In genomic region chr3:124758851-124759635, GRCh38 we compare ENCODE assay signal across 19 cellular contexts. TPM values are rescaled to one million over a fixed set of nuclear protein-coding genes. Genes with fewer than 3 reads are reported as not detected.
A peak's percentile ranks its signal among the peaks of the same experiment; 100 is the strongest.
DNase-seq lines count a peak whose midpoint lies in the region; ATAC-seq, FAIRE-seq and TF ChIP-seq lines count a peak whose summit lies in the region.
"Had no signal": no experiment of that assay in that cellular context is flagged by ENCODE, and none has a peak within 500 bp of the region (broad histone marks: within the 10 kb centered on the region; RNA-seq: fewer than 3 reads in every experiment).

No MANE protein-coding gene starts in this region.

- dilution Hi-C loops in IMR-90 (cut with HindIII; ENCODE audit: low sequenced_read_pairs, unreplicated experiment), result loop anchor here (25.0 kb wide), 1 partner anchor 128 kb away; the partner anchor contains the start of gene ITGB5

- in situ Hi-C loops in IMR-90 (cut with MboI; ENCODE audit: low sequenced_read_pairs), result no loop called here
- in situ Hi-C loops in brain microvascular endothelial cell (cut with HindIII; ENCODE audit: low pct_ligation_motif_present, low sequenced_read_pairs), result loop anchor here (25.0 kb wide), 1 partner anchor 128 kb away; the partner anchor contains the start of gene ITGB5

- no peak overlapping the region for H4K8ac ChIP-seq in IMR-90 (ENCODE audit: low read depth in 2 of 2, low read length in 2 of 2)
- H4K8ac ChIP-seq in H1 (ENCODE audit: extremely low read depth, insufficient read depth, low read length), result no peak overlapping the region

- H3K56ac ChIP-seq in IMR-90 (ENCODE audit: extremely low read depth, insufficient read depth, low read length) (no peak overlapping the region), H1 (replicated peaks; ENCODE audit: insufficient read length, low read depth, low read length) (no peak overlapping the region)

- H2BK120ac ChIP-seq in IMR-90 (ENCODE audit: low read depth, low read length) (0 out of 2 replicates have a peak overlapping the region, but pooled peaks have one; percentile 18), H1 (replicated peaks; ENCODE audit: low read depth, low read length) (no peak overlapping the region)

- FAIRE-seq in H1 (lab: Jason Lieb, UNC), result no peak
- FAIRE-seq: G401.6 had no signal

- TF ChIP-seq POLR2A in IMR-90 (IDR thresholded peaks at IDR 0.05; ENCODE audit: low read depth, low read length) (no peak), H1 (IDR thresholded peaks at IDR 0.05; ENCODE audit: control extremely low read depth in 1 of 2, low read depth in 2 of 2, low read length in 2 of 2) (no peak)

- H3K4me2 ChIP-seq in IMR-90 (ENCODE audit: low read depth, low read length) (no peak overlapping the region), H1 (ENCODE audit: insufficient read depth in 1 of 2, low read depth in 2 of 2, low read length in 2 of 2) (no peak overlapping the region)
- H3K4me2 ChIP-seq: KMS-11 had no signal

- H3K9me3 Mint-ChIP-seq in activated CD4-positive, alpha-beta T cell treated with anti-CD3 and anti-CD28 coated beads for 36 hours (ENCODE audit: low read depth), result no peaks in the 10 kb centered on the region

- 0 out of 2 replicates have a peak, but pooled peaks cover 2% of the 10 kb centered on the region for H3K9me1 ChIP-seq in IMR-90 (ENCODE audit: insufficient read depth, low read length)

- H2BK15ac ChIP-seq in IMR-90 (ENCODE audit: low read depth, low read length) (no peak overlapping the region), H1 (ENCODE audit: low read length) (no peak overlapping the region)

- H2BK20ac ChIP-seq in IMR-90 (ENCODE audit: low read depth, low read length), result no peak overlapping the region; the same call in 1 of the 2 replicates
- H2BK20ac ChIP-seq in H1 (ENCODE audit: low read length), result peak overlapping the region; percentile 26; the same call in 1 of the 2 replicates

- H4K5ac ChIP-seq in IMR-90 (ENCODE audit: low read depth, low read length), result no peak overlapping the region
- no peak overlapping the region for H4K5ac ChIP-seq in H1 (ENCODE audit: insufficient read length, low read depth, low read length)

- no peak for TF ChIP-seq RAD21 in IMR-90 (IDR thresholded peaks at IDR 0.05; ENCODE audit: low read length)
- no peak for TF ChIP-seq RAD21 in H1 (IDR thresholded peaks at IDR 0.05 in 1 of 2, conservative IDR thresholded peaks at IDR 0.05 in 1 of 2; ENCODE audit: low read depth in 2 of 2, low read length in 2 of 2)

- WGBS in IMR-90 (ENCODE audit: extremely low coverage in 2 of 2, insufficient read length in 1 of 2), 2 experiments, result 100% methylated on average over 1 of the region's 5 CpGs; no CpG with 5 or more reads in 1 of the 2 experiments
- 79 to 100% methylated on average over 1 to 5 of the region's 5 CpGs for WGBS in H1 (ENCODE audit: extremely low coverage in 1 of 2, insufficient coverage in 1 of 2, insufficient read length in 1 of 2, insufficient replicate concordance in 2 of 2, low coverage in 1 of 2, low lambda C conversion rate in 2 of 2, missing lambda C conversion rate in 1 of 2), 2 experiments

- H3K18ac ChIP-seq in IMR-90 (ENCODE audit: low read depth, low read length) (no peak overlapping the region), H1 (ENCODE audit: extremely low read depth, low read length) (no peak overlapping the region)

- peak; percentile 33 for ATAC-seq in activated CD4-positive, alpha-beta T cell treated with anti-CD3 and anti-CD28 coated beads for 36 hours
- ATAC-seq in IMR-90 (ENCODE audit: low read depth) (no peak), HG03520 (IDR thresholded peaks at IDR 0.05; ENCODE audit: unreplicated experiment) (no peak)
- ATAC-seq in stimulated activated naive CD8-positive, alpha-beta T cell treated with anti-CD3 and anti-CD28 coated beads, Interleukin-15, Interleukin-2, amounts not matched to agents 100 U/mL and 50 U/mL, for 24 hours, result peak; percentile 66

- CTCF ChIA-PET in activated CD4-positive, alpha-beta T cell treated with anti-CD3 and anti-CD28 coated beads for 36 hours (lab: Charles Lee), result interaction anchor here (0.7 to 8.9 kb wide), 6 partner anchors 19 to 170 kb away, joined by 3 to 151 read pairs (median 6); no protein-coding TSS in a partner anchor
- CTCF ChIA-PET in IMR-90 (lab: Yijun Ruan, JAX), result interaction anchor here (0.7 kb wide), 1 partner anchor 451 kb away, joined by 6 read pairs; no protein-coding TSS in a partner anchor
- CTCF ChIA-PET in H1 (lab: Charles Lee; ENCODE audit: partially characterized antibody), result interaction anchor here (0.6 to 11.6 kb wide), 17 partner anchors 11 to 601 kb away, joined by 3 to 173 read pairs (median 4); no protein-coding TSS in a partner anchor

- DNase-seq in activated CD4-positive, alpha-beta T cell treated with anti-CD3 and anti-CD28 coated beads for 36 hours, result no peak
- no peak for DNase-seq in activated CD4-positive, alpha-beta T cell treated with anti-CD3 and anti-CD28 coated beads for 1 hour
- DNase-seq in IMR-90, result no peak
- DNase-seq in H1 (ENCODE audit: low read depth in 1 of 2, low spot score in 2 of 2), result no peak
- no peak for DNase-seq in stimulated activated naive CD8-positive, alpha-beta T cell treated with anti-CD3 and anti-CD28 coated beads, Interleukin-15, Interleukin-2, amounts not matched to agents 100 U/mL and 50 U/mL, for 24 hours
- no peak for DNase-seq in BE2C
- DNase-seq in brain microvascular endothelial cell, result no peak
- DNase-seq: NCI-H1417, NCI-H187, NCI-H2107, NCI-H510A, NCI-H748 treated with DMSO at 0.1 percent for 48 hours, RPMI8226, SHP77 treated with DMSO at 0.1 percent for 48 hours had no signal

- H3K4me3 ChIP-seq in IMR-90 (ENCODE audit: insufficient read depth, low read depth, low read length) (no peak overlapping the region), H1 (ENCODE audit: extremely low read depth in 1 of 4, insufficient read depth in 2 of 4, low read depth in 3 of 4, low read length in 4 of 4) (no peak overlapping the region), BE2C (ENCODE audit: low read depth, low read length) (no peak overlapping the region), brain microvascular endothelial cell (ENCODE audit: low read depth, low read length) (no peak overlapping the region)
- H3K4me3 ChIP-seq: GM23248 had no signal

- BruUV-seq in IMR-90 (replicated peaks; lab: Mats Ljungman, UMichigan), result no TSS peak

- no peak overlapping the region for H3K9ac ChIP-seq in IMR-90 (ENCODE audit: low read depth, low read length)
- H3K9ac ChIP-seq in H1 (replicated peaks in 1 of 4; ENCODE audit: extremely low read depth in 1 of 4, low read depth in 3 of 4, low read length in 3 of 4), result no peak overlapping the region
- H3K9ac ChIP-seq: GM23248, KMS-11 had no signal

- no peaks in the 10 kb centered on the region for H3K79me2 ChIP-seq in H1 (ENCODE audit: control insufficient read depth in 1 of 2, insufficient read depth in 2 of 2, low read length in 2 of 2)

- no peak overlapping the region for H3K4ac ChIP-seq in IMR-90 (ENCODE audit: low read depth, low read length)
- H3K4ac ChIP-seq in H1 (replicated peaks; ENCODE audit: insufficient read length, low read depth, low read length), result no peak overlapping the region

- H3K23ac ChIP-seq in IMR-90 (ENCODE audit: low read depth, low read length) (no peak overlapping the region), H1 (ENCODE audit: insufficient read length) (no peak overlapping the region)

- 0 out of 2 replicates have a peak, but pooled peaks cover 4% of the 10 kb centered on the region for H4K20me1 ChIP-seq in IMR-90 (ENCODE audit: insufficient read depth, low read length)
- H4K20me1 ChIP-seq in H1 (replicated peaks in 1 of 2; ENCODE audit: control insufficient read depth in 1 of 2, insufficient read depth in 2 of 2, low read length in 2 of 2), result no peaks in the 10 kb centered on the region

- H3K14ac ChIP-seq in IMR-90 (replicated peaks; ENCODE audit: low read depth, low read length) (no peak overlapping the region), H1 (ENCODE audit: insufficient read length) (no peak overlapping the region)

- H3K27ac ChIP-seq in IMR-90 (ENCODE audit: insufficient read depth, low read length), result no peak overlapping the region
- no peak overlapping the region for H3K27ac ChIP-seq in H1 (ENCODE audit: low read depth, low read length)
- H3K27ac ChIP-seq in brain microvascular endothelial cell, result no peak overlapping the region
- H3K27ac ChIP-seq: 22Rv1, GM23248, KMS-11 had no signal

- peak overlapping the region; percentile 7 for H2AK9ac ChIP-seq in IMR-90 (replicated peaks; ENCODE audit: low read depth, low read length, poor library complexity)

- H4K91ac ChIP-seq in IMR-90 (ENCODE audit: insufficient read depth, low read depth, low read length) (no peak overlapping the region), H1 (replicated peaks; ENCODE audit: insufficient read length, low read length) (no peak overlapping the region)

- H3K4me3 Mint-ChIP-seq in activated CD4-positive, alpha-beta T cell treated with anti-CD3 and anti-CD28 coated beads for 36 hours, result no peak overlapping the region

- H3K4me1 ChIP-seq in IMR-90 (ENCODE audit: control insufficient read depth, insufficient read depth, low read length) (peaks cover 7% of the 10 kb centered on the region), H1 (replicated peaks in 1 of 4; ENCODE audit: control insufficient read depth in 3 of 4, insufficient read depth in 4 of 4, low read length in 3 of 4) (peaks cover 0 to 3% (median 0%) of the 10 kb centered on the region in 4 experiments; a peak in 3 of 7 replicates), BE2C (no peaks in the 10 kb centered on the region; the same call in 1 of the 2 replicates)

- TF ChIP-seq CTCF in IMR-90 (conservative IDR thresholded peaks at IDR 0.05; ENCODE audit: low read depth, low read length) (no peak), H1 (IDR thresholded peaks at IDR 0.05; ENCODE audit: control extremely low read depth in 1 of 3, insufficient read depth in 1 of 3, low read depth in 1 of 3, low read length in 3 of 3) (no peak), BE2C (IDR thresholded peaks at IDR 0.05; ENCODE audit: low read depth, low read length) (no peak), brain microvascular endothelial cell (IDR thresholded peaks at IDR 0.05; ENCODE audit: low read depth, low read length, missing control alignments) (no peak)

- no peak overlapping the region for H2BK12ac ChIP-seq in H1 (ENCODE audit: low read depth, low read length)

- H3K27ac Mint-ChIP-seq in activated CD4-positive, alpha-beta T cell treated with anti-CD3 and anti-CD28 coated beads for 36 hours, result no peak overlapping the region

- POLR2A ChIA-PET in activated CD4-positive, alpha-beta T cell treated with anti-CD3 and anti-CD28 coated beads for 36 hours (lab: Charles Lee), result interaction anchor here (0.6 kb wide), 2 partner anchors 38 to 469 kb away, joined by 3 to 7 read pairs; no protein-coding TSS in a partner anchor
- POLR2A ChIA-PET in IMR-90 (lab: Charles Lee; ENCODE audit: unreplicated experiment), result no interaction called here
- POLR2A ChIA-PET in H1 (lab: Charles Lee; ENCODE audit: partially characterized antibody), result interaction anchor here (0.6 to 2.7 kb wide), 3 partner anchors 11 to 459 kb away, joined by 3 to 11 read pairs (median 11); no protein-coding TSS in a partner anchor

- H3K79me1 ChIP-seq in IMR-90 (ENCODE audit: low read depth in 1 of 2, low read length in 2 of 2) (no peaks in the 10 kb centered on the region), H1 (ENCODE audit: low read depth, low read length) (no peaks in the 10 kb centered on the region)

- H2AK5ac ChIP-seq in IMR-90 (ENCODE audit: low read depth, low read length), result no peak overlapping the region
- no peak overlapping the region for H2AK5ac ChIP-seq in H1 (ENCODE audit: low read depth, low read length)

- H3K36me3 ChIP-seq in IMR-90 (ENCODE audit: control insufficient read depth, insufficient read depth, low read length), result peaks cover 12% of the 10 kb centered on the region
- peaks cover 0 to 14% (median 9%) of the 10 kb centered on the region in 4 experiments; a peak in 5 of 8 replicates for H3K36me3 ChIP-seq in H1 (ENCODE audit: control insufficient read depth in 2 of 4, insufficient read depth in 4 of 4, low read length in 3 of 4)
- no peaks in the 10 kb centered on the region for H3K36me3 ChIP-seq in BE2C
- H3K36me3 ChIP-seq in brain microvascular endothelial cell (replicated peaks), result peaks cover 12% of the 10 kb centered on the region

- H2AFZ ChIP-seq in IMR-90 (replicated peaks; ENCODE audit: low read length, poor library complexity), result no peak overlapping the region
- no peak overlapping the region for H2AFZ ChIP-seq in H1 (ENCODE audit: low read length)
- H2AFZ ChIP-seq: GM23248 had no signal

- H3K27me3 ChIP-seq in IMR-90 (ENCODE audit: control insufficient read depth, insufficient read depth, low read length), result no peaks in the 10 kb centered on the region
- H3K27me3 ChIP-seq in H1 (replicated peaks in 1 of 4; ENCODE audit: control insufficient read depth in 3 of 4, extremely low read depth in 1 of 4, insufficient read depth in 3 of 4, low read length in 3 of 4), result no peaks in the 10 kb centered on the region
- H3K27me3 ChIP-seq in BE2C, result no peaks in the 10 kb centered on the region
- no peaks in the 10 kb centered on the region for H3K27me3 ChIP-seq in brain microvascular endothelial cell (replicated peaks)

- H2BK5ac ChIP-seq in IMR-90 (ENCODE audit: low read depth, low read length, poor library complexity, severe bottlenecking), result no peak overlapping the region
- no peak overlapping the region for H2BK5ac ChIP-seq in H1 (ENCODE audit: low read depth, low read length)

- H3K36me3 Mint-ChIP-seq in activated CD4-positive, alpha-beta T cell treated with anti-CD3 and anti-CD28 coated beads for 36 hours (ENCODE audit: low read depth), result no peaks in the 10 kb centered on the region

- H3K9me3 ChIP-seq in IMR-90 (ENCODE audit: control insufficient read depth, insufficient read depth, low read length) (no peaks in the 10 kb centered on the region), H1 (ENCODE audit: insufficient read depth in 2 of 2, low read depth in 1 of 2, low read length in 1 of 2) (no peaks in the 10 kb centered on the region), BE2C (no peaks in the 10 kb centered on the region)

- intact Hi-C loops in activated CD4-positive, alpha-beta T cell treated with anti-CD3 and anti-CD28 coated beads for 36 hours (cut with DNase I, micrococcal nuclease), result no loop called here
- intact Hi-C loops in IMR-90 (cut with micrococcal nuclease), result no loop called here

- TF ChIP-seq EP300 in H1 (IDR thresholded peaks at IDR 0.05; ENCODE audit: borderline replicate concordance in 1 of 2, low read depth in 2 of 2, low read length in 2 of 2), result no peak

- H3K4me1 Mint-ChIP-seq in activated CD4-positive, alpha-beta T cell treated with anti-CD3 and anti-CD28 coated beads for 36 hours, result peaks cover 9% of the 10 kb centered on the region

- no peaks in the 10 kb centered on the region for H3K23me2 ChIP-seq in H1 (ENCODE audit: low read depth, low read length)

- no peaks in the 10 kb centered on the region for H3K27me3 Mint-ChIP-seq in activated CD4-positive, alpha-beta T cell treated with anti-CD3 and anti-CD28 coated beads for 36 hours

RNA-seq across cellular contexts. Expression of gene UMPS, which starts 28.8 kb away (rescaled TPM):
- 10 to 100 TPM; 35.9 to 42.4 TPM for total RNA-seq in activated CD4-positive, alpha-beta T cell treated with anti-CD3 and anti-CD28 coated beads for 36 hours
- 26.7 and 40.5 TPM in 2 replicates for total RNA-seq in IMR-90 (2012; rRNA removed)
- polyA plus RNA-seq in IMR-90 (2012; rRNA removed) (18.7 and 21.5 TPM in 2 replicates), H1 (2011; rRNA removed) (21.4 and 32.8 TPM in 2 replicates)
- polyA plus RNA-seq in IMR-90 (2012; cell fraction: cytosol; rRNA removed), result 6.1 and 18.4 TPM in 2 replicates
- polyA plus RNA-seq in IMR-90 (2012; cell fraction: nucleus; rRNA removed; ENCODE audit: low replicate concordance), result 4.2 and 14.1 TPM in 2 replicates
- total RNA-seq in H1 (2021; fragmentation: NEBNext Ultra II Directional; extraction: Animal tissue kit (Norgen Biotek cat#: 25700)), result 55.8 and 59.0 TPM in 2 replicates
- polyA plus RNA-seq in H1 (2011; cell fraction: cytosol; rRNA removed), result 29.2 TPM
- polyA plus RNA-seq in H1 (2011; cell fraction: nucleus; rRNA removed), result 14.2 TPM
- 40.7 to 48.2 TPM (median 46.3 TPM) in 4 replicates for polyA plus RNA-seq in H1 (2012, experiment 1 of 2)
- polyA plus RNA-seq in H1 (2012, experiment 2 of 2), result 8.8 TPM
- 23.5 TPM for polyA plus RNA-seq in H1 (2013, experiment 1 of 2)
- polyA plus RNA-seq in H1 (2013, experiment 2 of 2), result 22.8 TPM
- polyA minus RNA-seq in H1 (2011; rRNA and poly(A)+ RNA removed), result 36.1 and 46.9 TPM in 2 replicates
- polyA minus RNA-seq in H1 (2011; cell fraction: cytosol; rRNA and poly(A)+ RNA removed), result 48.1 TPM
- polyA minus RNA-seq in H1 (2011; cell fraction: nucleus; rRNA and poly(A)+ RNA removed), result 31.1 TPM
- polyA plus RNA-seq in BE2C (2012; ENCODE audit: insufficient read depth, insufficient read length, low read depth), result 131 TPM

Comparison
In these comparisons a context has a peak if more than half of its experiments do, and no peak if none do; other contexts are left out.
1. ATAC-seq: peak in activated CD4-positive, alpha-beta T cell treated with anti-CD3 and anti-CD28 coated beads for 36 hours (single experiment) and stimulated activated naive CD8-positive, alpha-beta T cell treated with anti-CD3 and anti-CD28 coated beads, Interleukin-15, Interleukin-2, amounts not matched to agents 100 U/mL and 50 U/mL, for 24 hours (single experiment); none in IMR-90 (single experiment) and HG03520 (single experiment).